Comparison of ENCODE assay signal across 18 cellular contexts in genomic region chr10:76305930-76306612, GRCh38.
DNase-seq lines count a peak whose midpoint lies in the region; ATAC-seq and TF ChIP-seq lines count a peak whose summit lies in the region.
"Had no signal": no experiment of that assay in that cellular context is flagged by ENCODE, and none has a peak within 500 bp of the region (broad histone marks: within the 10 kb centered on the region; RNA-seq: fewer than 3 reads in every experiment).

No MANE protein-coding gene starts in this region.

- H3K79me2 ChIP-seq in mesendoderm (ENCODE audit: control insufficient read depth, insufficient read depth, low read length): no peaks in the 10 kb centered on the region

- ATAC-seq in GM21381 (IDR thresholded peaks at IDR 0.05; ENCODE audit: unreplicated experiment): no peak
- ATAC-seq: SK-N-SH treated with all-trans-retinoic acid at 6 μM for 48 hours had no signal

- no peak overlapping the region for H3K4me2 ChIP-seq in mesendoderm (ENCODE audit: low read length)

- no peak overlapping the region for H3K4me3 Mint-ChIP-seq in CD14-positive monocyte
- H3K4me3 Mint-ChIP-seq: CD8-positive, alpha-beta memory T cell had no signal

- H3K9me3 ChIP-seq in adrenal gland (replicated peaks in 1 of 3): no peaks in the 10 kb centered on the region

- peak overlapping the region in 5 of 7 donors; percentile 66 to 88 (median 71) for H3K27ac Mint-ChIP-seq in CD14-positive monocyte
- H3K27ac Mint-ChIP-seq: CD8-positive, alpha-beta memory T cell had no signal

- no peaks in the 10 kb centered on the region for H3K36me3 ChIP-seq in mesendoderm (ENCODE audit: control insufficient read depth, insufficient read depth, low read length)
- no peaks in the 10 kb centered on the region for H3K36me3 ChIP-seq in adrenal gland (replicated peaks in 1 of 2)

- H2AK5ac ChIP-seq in mesendoderm (ENCODE audit: low read length): no peak overlapping the region

- no peak overlapping the region for H3K4me3 ChIP-seq in mesendoderm (ENCODE audit: low read length)
- no peak overlapping the region for H3K4me3 ChIP-seq in adrenal gland

- H3K56ac ChIP-seq in mesendoderm (ENCODE audit: low read length): no peak overlapping the region

- peaks cover 0 to 3% (median 0%) of the 10 kb centered on the region in 7 donors for H3K9me3 Mint-ChIP-seq in CD14-positive monocyte

- no peak overlapping the region for H3K23ac ChIP-seq in mesendoderm (ENCODE audit: low read length)

- H3K79me1 ChIP-seq in mesendoderm (ENCODE audit: low read length): no peaks in the 10 kb centered on the region

- no peaks in the 10 kb centered on the region for H3K36me3 Mint-ChIP-seq in CD14-positive monocyte
- H3K36me3 Mint-ChIP-seq: CD8-positive, alpha-beta memory T cell had no signal

- H2BK120ac ChIP-seq in mesendoderm (ENCODE audit: low read depth, low read length): no peak overlapping the region

- no peak overlapping the region for H3K9ac ChIP-seq in mesendoderm (ENCODE audit: low read length)

- H3K4me1 ChIP-seq in mesendoderm (ENCODE audit: control insufficient read depth, low read depth, low read length): peaks cover 4% of the 10 kb centered on the region
- H3K4me1 ChIP-seq in adrenal gland (replicated peaks in 1 of 2): peaks cover 15 to 37% of the 10 kb centered on the region in 2 donors

- no peak overlapping the region for H2BK5ac ChIP-seq in mesendoderm (ENCODE audit: low read length)

- intact Hi-C loops in CD14-positive monocyte (cut with micrococcal nuclease): no loop called here
- intact Hi-C loops in adrenal gland (cut with DNase I): no loop called here

- H4K8ac ChIP-seq in mesendoderm (ENCODE audit: low read depth, low read length): no peak overlapping the region

- TF ChIP-seq POLR2A in adrenal gland (IDR thresholded peaks at IDR 0.05): no peak

- H3K4me1 Mint-ChIP-seq in CD14-positive monocyte: peaks cover 44% of the 10 kb centered on the region
- H3K4me1 Mint-ChIP-seq: CD8-positive, alpha-beta memory T cell had no signal

- no peak for DNase-seq in CD14-positive monocyte (ENCODE audit: low spot score)
- peak; percentile 90 for DNase-seq in MV-4-11 (lab: John Stamatoyannopoulos, UW)
- DNase-seq in SIG-M5 (lab: John Stamatoyannopoulos, UW): peak; percentile 4
- no peak for DNase-seq in mesendoderm
- no peak for DNase-seq in adrenal gland
- DNase-seq in stimulated activated CD4-positive, alpha-beta T cell treated with anti-CD3 and anti-CD28 coated beads, Interleukin-15, amount 100 ng/mL, for 24 hours: no peak
- no peak for DNase-seq in stimulated activated CD4-positive, alpha-beta T cell treated with anti-CD3 and anti-CD28 coated beads, Interleukin-4, amount 100 ng/mL, for 24 hours
- DNase-seq: CD8-positive, alpha-beta memory T cell; DMS53; MM.1S; NCI-H1417 treated with DMSO at 0.1 percent for 48 hours; NCI-H187 treated with DMSO at 0.1 percent for 48 hours; NCI-H2227 treated with DMSO at 0.1 percent for 48 hours; NCI-H524; OCI-M1; Right ventricle myocardium superior had no signal

- H3K27me3 ChIP-seq in mesendoderm (ENCODE audit: insufficient read depth, low read length, poor library complexity) (no peaks in the 10 kb centered on the region), adrenal gland (no peaks in the 10 kb centered on the region)

- H3K27me3 Mint-ChIP-seq in CD14-positive monocyte (ENCODE audit: low read depth in 3 of 3): peaks cover 1 to 5% (median 1%) of the 10 kb centered on the region in 3 donors

- peak overlapping the region; percentile 79 for H3K4ac ChIP-seq in mesendoderm (ENCODE audit: low read depth, low read length)

- no peak overlapping the region for H2BK15ac ChIP-seq in mesendoderm (replicated peaks; ENCODE audit: low read depth)

- H4K5ac ChIP-seq in mesendoderm (ENCODE audit: low read length): no peak overlapping the region

- H3K27ac ChIP-seq in mesendoderm (ENCODE audit: low read depth, low read length) (no peak overlapping the region), adrenal gland (no peak overlapping the region)

- TF ChIP-seq CTCF in CD14-positive monocyte (IDR thresholded peaks at IDR 0.05): no peak
- TF ChIP-seq CTCF in adrenal gland (IDR thresholded peaks at IDR 0.05): no peak

- no CpG with 5 or more reads among the region's 1 CpG for WGBS in mesendoderm (ENCODE audit: extremely low coverage, insufficient coverage, low lambda C conversion rate)
- WGBS in adrenal gland, 4 donors: 0 to 35% (median 0%) methylated on average over 1 of the region's 1 CpG

- H3K18ac ChIP-seq in mesendoderm (ENCODE audit: low read length): no peak overlapping the region

Comparison
In these comparisons a context has a peak if more than half of its experiments do, and no peak if none do; other contexts are left out.
1. DNase-seq: peak in MV-4-11 (single experiment) and SIG-M5 (single experiment); none in CD14-positive monocyte (single experiment), mesendoderm (single experiment), adrenal gland (0 of 7), stimulated activated CD4-positive, alpha-beta T cell treated with anti-CD3 and anti-CD28 coated beads, Interleukin-15, amount 100 ng/mL, for 24 hours (single experiment) and stimulated activated CD4-positive, alpha-beta T cell treated with anti-CD3 and anti-CD28 coated beads, Interleukin-4, amount 100 ng/mL, for 24 hours (single experiment).